ENCODE assay signal across 14 cellular contexts in genomic region chr14:34211732-34212131, GRCh38.
DNase-seq lines count a peak whose midpoint lies in the region; ATAC-seq, FAIRE-seq and TF ChIP-seq lines count a peak whose summit lies in the region.
"Had no signal": no experiment of that assay in that cellular context is flagged by ENCODE, and none has a peak within 500 bp of the region (broad histone marks: within the 10 kb centered on the region; RNA-seq: fewer than 3 reads in every experiment).

No MANE protein-coding gene starts in this region.

- H3K27me3 ChIP-seq in upper lobe of right lung, result peaks cover 8% of the 10 kb centered on the region
- H3K27me3 ChIP-seq in CD8-positive, alpha-beta memory T cell (ENCODE audit: insufficient read depth, low read length, poor library complexity, severe bottlenecking), result no peaks in the 10 kb centered on the region
- H3K27me3 ChIP-seq: pancreas had no signal

- no peak overlapping the region for H3K27ac Mint-ChIP-seq in CD8-positive, alpha-beta memory T cell
- H3K27ac Mint-ChIP-seq: activated naive CD4-positive, alpha-beta T cell treated with anti-CD3 and anti-CD28 coated beads, Interleukin-2, amount 10 ng/mL, durations not matched to agents 7 days and 5 days had no signal

- ATAC-seq in GM18502 (IDR thresholded peaks at IDR 0.05; ENCODE audit: poor library complexity, unreplicated experiment) (peak; percentile 81), GM21529 (IDR thresholded peaks at IDR 0.05; ENCODE audit: unreplicated experiment) (peak; percentile 92), HG03175 (IDR thresholded peaks at IDR 0.05; ENCODE audit: unreplicated experiment) (peak; percentile 74), upper lobe of right lung (no peak)
- ATAC-seq: K562 had no signal

- POLR2A ChIA-PET in CD8-positive, alpha-beta memory T cell (lab: Charles Lee), result no interaction called here

- H3K36me3 ChIP-seq in upper lobe of right lung, result no peaks in the 10 kb centered on the region
- no peaks in the 10 kb centered on the region for H3K36me3 ChIP-seq in CD8-positive, alpha-beta memory T cell (ENCODE audit: insufficient read depth, low read length)
- H3K36me3 ChIP-seq: pancreas had no signal

- no peaks in the 10 kb centered on the region for H3K9me3 ChIP-seq in upper lobe of right lung
- H3K9me3 ChIP-seq in CD8-positive, alpha-beta memory T cell (ENCODE audit: low read length), result no peaks in the 10 kb centered on the region
- H3K9me3 ChIP-seq: pancreas had no signal

- CTCF ChIA-PET in CD8-positive, alpha-beta memory T cell (lab: Charles Lee), result interaction anchor here (1.6 kb wide), 1 partner anchor 11 kb away, joined by 3 read pairs; no protein-coding TSS in a partner anchor

- H3K4me3 ChIP-seq in upper lobe of right lung, result no peak overlapping the region
- no peak overlapping the region for H3K4me3 ChIP-seq in CD8-positive, alpha-beta memory T cell (ENCODE audit: low read length)
- H3K4me3 ChIP-seq: K562, pancreas had no signal

- peaks cover 0 to 4% (median 2%) of the 10 kb centered on the region in 5 donors for H3K9me3 Mint-ChIP-seq in CD8-positive, alpha-beta memory T cell

- intact Hi-C loops in upper lobe of right lung (cut with DNase I), result no loop called here

- H3K4me1 ChIP-seq in upper lobe of right lung, result no peaks in the 10 kb centered on the region
- H3K4me1 ChIP-seq in CD8-positive, alpha-beta memory T cell (ENCODE audit: insufficient read depth, low read length), result no peaks in the 10 kb centered on the region
- H3K4me1 ChIP-seq: pancreas had no signal

- H3K27ac ChIP-seq in cingulate gyrus (ENCODE audit: low read depth, low read length) (peak overlapping the region; percentile 5), upper lobe of right lung (no peak overlapping the region)
- H3K27ac ChIP-seq in CD8-positive, alpha-beta memory T cell (ENCODE audit: low read depth, low read length), result no peak overlapping the region
- H3K27ac ChIP-seq: pancreas had no signal

- FAIRE-seq in HTR-8/SVneo (lab: Jason Lieb, UNC), result no peak
- FAIRE-seq: K562, kidney, pancreas had no signal

- H3K36me3 Mint-ChIP-seq in CD8-positive, alpha-beta memory T cell, result peaks cover 0 to 2% (median 0%) of the 10 kb centered on the region in 3 donors
- H3K36me3 Mint-ChIP-seq: activated naive CD4-positive, alpha-beta T cell treated with anti-CD3 and anti-CD28 coated beads, Interleukin-2, amount 10 ng/mL, durations not matched to agents 7 days and 5 days had no signal

- DNase-seq in ecto neural progenitor cell (ENCODE audit: low spot score), result no peak
- no peak for DNase-seq in upper lobe of right lung
- DNase-seq in HTR-8/SVneo (ENCODE audit: insufficient read length, low spot score), result no peak
- no peak for DNase-seq in CD8-positive, alpha-beta memory T cell
- DNase-seq: activated naive CD4-positive, alpha-beta T cell treated with anti-CD3 and anti-CD28 coated beads, Interleukin-2, amount 10 ng/mL, durations not matched to agents 7 days and 5 days; kidney; NCI-H526 treated with DMSO at 0.1 percent for 48 hours; pancreas; T-helper 9 cell had no signal

- H3K4me3 Mint-ChIP-seq in CD8-positive, alpha-beta memory T cell, result no peak overlapping the region
- H3K4me3 Mint-ChIP-seq: activated naive CD4-positive, alpha-beta T cell treated with anti-CD3 and anti-CD28 coated beads, Interleukin-2, amount 10 ng/mL, durations not matched to agents 7 days and 5 days had no signal

- no peak for TF ChIP-seq CTCF in upper lobe of right lung (IDR thresholded peaks at IDR 0.05)

- peaks cover 3% of the 10 kb centered on the region in 2 donors for H3K27me3 Mint-ChIP-seq in CD8-positive, alpha-beta memory T cell

- H3K4me1 Mint-ChIP-seq in CD8-positive, alpha-beta memory T cell, result peaks cover 0 to 10% (median 0%) of the 10 kb centered on the region in 3 donors
- H3K4me1 Mint-ChIP-seq: activated naive CD4-positive, alpha-beta T cell treated with anti-CD3 and anti-CD28 coated beads, Interleukin-2, amount 10 ng/mL, durations not matched to agents 7 days and 5 days had no signal
